Comparison of ENCODE assay signal across 19 cellular contexts in genomic region chr4:53830511-53830910, GRCh38.
DNase-seq lines count a peak whose midpoint lies in the region; ATAC-seq, FAIRE-seq and TF ChIP-seq lines count a peak whose summit lies in the region.
"Had no signal": no experiment of that assay in that cellular context is flagged by ENCODE, and none has a peak within 500 bp of the region (broad histone marks: within the 10 kb centered on the region; RNA-seq: fewer than 3 reads in every experiment).

No MANE protein-coding gene starts in this region.

- peaks cover 87% of the 10 kb centered on the region for H3K9me3 Mint-ChIP-seq in endodermal cell

- H3K4me3 ChIP-seq in bronchial epithelial cell (ENCODE audit: low read depth, low read length), result no peak overlapping the region
- no peak overlapping the region for H3K4me3 ChIP-seq in endodermal cell (ENCODE audit: low read length)
- H3K4me3 ChIP-seq: GM12878, SJCRH30 had no signal

- H3K27me3 ChIP-seq in bronchial epithelial cell (ENCODE audit: control insufficient read depth, insufficient read depth, low read length) (no peaks in the 10 kb centered on the region), endodermal cell (ENCODE audit: control insufficient read depth, insufficient read depth, low read length, poor library complexity, severe bottlenecking) (no peaks in the 10 kb centered on the region)
- H3K27me3 ChIP-seq: BE2C, SJCRH30 had no signal

- DNase-seq in COLO668 (lab: John Stamatoyannopoulos, UW; ENCODE audit: unreplicated experiment), result peak; percentile 69
- DNase-seq in DMS53 (lab: John Stamatoyannopoulos, UW), result peak; percentile 53
- peak; percentile 16 for DNase-seq in NCI-H2029 treated with DMSO at 0.1 percent for 48 hours (lab: John Stamatoyannopoulos, UW)
- no peak for DNase-seq in bronchial epithelial cell (ENCODE audit: low read depth)
- no peak for DNase-seq in endodermal cell
- DNase-seq in inferior parietal cortex (ENCODE audit: extremely low spot score), result no peak
- DNase-seq: BE2C; DND-41; HFFc6; Kasumi-1; NCI-H187; NCI-H526; NK-92 treated with Interleukin-12 subunit alpha and Interleukin-12 subunit beta, amount 100 ng/mL, for 24 hours; SJCRH30; T-cell had no signal

- no peak overlapping the region for H3K4me3 Mint-ChIP-seq in endodermal cell
- H3K4me3 Mint-ChIP-seq: HFFc6, T-cell had no signal

- peak; percentile 28 for FAIRE-seq in bronchial epithelial cell (lab: Jason Lieb, UNC)
- FAIRE-seq: GM12878, H54 had no signal

- peaks cover 2% of the 10 kb centered on the region for H3K36me3 Mint-ChIP-seq in endodermal cell (ENCODE audit: low read depth)
- H3K36me3 Mint-ChIP-seq: T-cell had no signal

- H3K27ac Mint-ChIP-seq in endodermal cell, result no peak overlapping the region
- H3K27ac Mint-ChIP-seq: HFFc6, T-cell had no signal

- ATAC-seq in HG03139 (IDR thresholded peaks at IDR 0.05; ENCODE audit: unreplicated experiment) (no peak), HG02798 (IDR thresholded peaks at IDR 0.05; ENCODE audit: poor library complexity, unreplicated experiment) (no peak)
- ATAC-seq: GM12878, T-cell had no signal

- no peaks in the 10 kb centered on the region for H3K36me3 ChIP-seq in bronchial epithelial cell (ENCODE audit: control insufficient read depth, insufficient read depth, low read length)
- no peaks in the 10 kb centered on the region for H3K36me3 ChIP-seq in endodermal cell (ENCODE audit: control insufficient read depth, insufficient read depth, low read length)
- H3K36me3 ChIP-seq: BE2C, SJCRH30 had no signal

- peaks cover 31% of the 10 kb centered on the region for H3K9me3 ChIP-seq in endodermal cell (ENCODE audit: control insufficient read depth, low read length)
- H3K9me3 ChIP-seq: BE2C had no signal

- no peaks in the 10 kb centered on the region for H3K4me1 ChIP-seq in endodermal cell (ENCODE audit: control insufficient read depth, insufficient read depth, low read length)
- H3K4me1 ChIP-seq: BE2C, SJCRH30 had no signal

- no peaks in the 10 kb centered on the region for H3K4me1 Mint-ChIP-seq in endodermal cell
- H3K4me1 Mint-ChIP-seq: T-cell had no signal

- peaks cover 15% of the 10 kb centered on the region for H3K27me3 Mint-ChIP-seq in endodermal cell (ENCODE audit: insufficient read depth)

- no peak overlapping the region for H3K27ac ChIP-seq in endodermal cell (ENCODE audit: low read depth, low read length)
- H3K27ac ChIP-seq: SJCRH30 had no signal

- no peak overlapping the region for H3K9ac ChIP-seq in endodermal cell (ENCODE audit: extremely low read depth, low read length, poor library complexity, severe bottlenecking)

- no peak for TF ChIP-seq CTCF in bronchial epithelial cell (IDR thresholded peaks at IDR 0.05; ENCODE audit: insufficient read depth, low read length, severe bottlenecking)
- no peak for TF ChIP-seq CTCF in endodermal cell (conservative IDR thresholded peaks at IDR 0.05)

Comparison
In these comparisons a context has a peak if more than half of its experiments do, and no peak if none do; other contexts are left out.
1. DNase-seq: peak in COLO668 (single experiment), DMS53 (single experiment) and NCI-H2029 treated with DMSO at 0.1 percent for 48 hours (single experiment); none in bronchial epithelial cell (single experiment), endodermal cell (single experiment) and inferior parietal cortex (single experiment).